ENCODE assay signal across 8 cellular contexts in the genomic region with DNA sequence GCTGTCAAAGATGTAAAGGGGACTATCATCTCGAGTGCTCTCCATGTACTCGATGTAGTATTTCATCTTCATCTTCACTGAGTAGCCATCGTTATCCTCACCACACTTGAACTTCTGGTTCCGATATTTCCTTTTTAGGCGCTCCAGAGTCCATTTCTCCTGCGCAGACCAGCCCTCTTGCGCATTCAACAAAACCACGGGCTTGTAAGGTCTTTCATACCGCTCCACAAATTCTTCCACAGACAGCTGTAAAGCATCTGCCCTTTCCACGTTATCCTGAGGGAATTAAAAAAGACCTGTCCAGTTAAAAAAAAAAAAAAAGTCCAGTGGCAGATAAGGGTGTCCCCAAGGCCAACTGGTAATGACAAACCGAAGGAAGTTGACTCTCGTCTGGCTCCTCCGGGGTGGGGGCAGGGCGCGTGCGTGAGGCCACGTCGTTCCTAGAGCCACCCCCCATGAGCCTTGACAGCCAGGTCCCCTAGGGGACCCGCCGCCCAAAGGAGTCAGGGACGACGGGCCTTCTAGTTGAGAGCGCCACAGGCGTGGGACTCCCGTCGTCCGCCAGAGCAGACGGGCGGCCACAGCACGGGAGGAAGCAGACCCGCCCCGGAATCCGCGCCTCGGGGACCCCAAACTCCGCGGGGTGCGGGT. TPM values are rescaled to one million over a fixed set of nuclear protein-coding genes. Genes with fewer than 3 reads are reported as not detected.
DNase-seq lines count a peak whose midpoint lies in the region; ATAC-seq, FAIRE-seq and TF ChIP-seq lines count a peak whose summit lies in the region.

No MANE protein-coding gene starts in this region.

- POLR2A ChIA-PET in A549 (lab: Yijun Ruan, JAX) = interaction anchor here (0.6 to 3.8 kb wide), 6 partner anchors 9 to 313 kb away, joined by 3 to 12 read pairs (median 6); a partner anchor contains a TSS

- TF ChIP-seq POLR2A in A549 (IDR thresholded peaks at IDR 0.05; ENCODE audit: low read length) (no peak), vagina (IDR thresholded peaks at IDR 0.05) (no peak)

- H3K79me2 ChIP-seq in parathyroid adenoma = peaks cover 49% of the 10 kb centered on the region

- no peaks in the 10 kb centered on the region for H3K27me3 ChIP-seq in SJSA1 (replicated peaks)
- H3K27me3 ChIP-seq in parathyroid adenoma (ENCODE audit: control insufficient read depth, insufficient read depth, low read length) = no peaks in the 10 kb centered on the region
- H3K27me3 ChIP-seq in vagina = no peaks in the 10 kb centered on the region

- H3K27me3 Mint-ChIP-seq in activated naive CD4-positive, alpha-beta T cell treated with anti-CD3 and anti-CD28 coated beads for 36 hours (ENCODE audit: low read depth) = no peaks in the 10 kb centered on the region

- DNase-seq in A549 (ENCODE audit: low read depth in 1 of 2, low spot score in 1 of 2) = peak; percentile 58 to 71
- peak in 1 of 2 experiments; percentile 76 for DNase-seq in SJSA1 (ENCODE audit: low read depth in 1 of 2, low spot score in 2 of 2)
- DNase-seq in activated naive CD4-positive, alpha-beta T cell treated with anti-CD3 and anti-CD28 coated beads for 36 hours = peak; percentile 81
- DNase-seq in Right ventricle myocardium inferior (ENCODE audit: missing footprints) = peak; percentile 88
- no peak for DNase-seq in vagina (ENCODE audit: extremely low spot score in 2 of 2)

- no peak for TF ChIP-seq RAD21 in A549 (conservative IDR thresholded peaks at IDR 0.05 in 1 of 2, IDR thresholded peaks at IDR 0.05 in 1 of 2)

- ATAC-seq in A549 (peak; percentile 35 to 47; a peak in 5 of 6 replicates), GM18517 (IDR thresholded peaks at IDR 0.05; ENCODE audit: unreplicated experiment) (peak; percentile 7), HG03095 (IDR thresholded peaks at IDR 0.05; ENCODE audit: unreplicated experiment) (peak; percentile 26), Right ventricle myocardium inferior (peak; percentile 47)

- 3% methylated on average over 23 of the region's 38 CpGs for WGBS in A549 (ENCODE audit: missing lambda C conversion rate)

- peak overlapping the region; percentile 78 for H3K27ac Mint-ChIP-seq in activated naive CD4-positive, alpha-beta T cell treated with anti-CD3 and anti-CD28 coated beads for 36 hours

- CTCF ChIA-PET in A549 (lab: Yijun Ruan, JAX) = interaction anchor here (0.6 to 26.0 kb wide), 10 partner anchors 9 to 344 kb away, joined by 3 to 456 read pairs (median 4); a partner anchor contains a TSS
- CTCF ChIA-PET in activated naive CD4-positive, alpha-beta T cell treated with anti-CD3 and anti-CD28 coated beads for 36 hours (lab: Charles Lee) = interaction anchor here (0.7 to 2.9 kb wide), 5 partner anchors 11 to 166 kb away, joined by 3 to 25 read pairs (median 3); no protein-coding TSS in a partner anchor

- TF ChIP-seq EP300 in A549 (IDR thresholded peaks at IDR 0.05) = no peak

- H3K4me1 ChIP-seq in A549 (peaks cover 17% of the 10 kb centered on the region), SJSA1 (replicated peaks) (peaks cover 21% of the 10 kb centered on the region), parathyroid adenoma (peaks cover 11% of the 10 kb centered on the region), vagina (peaks cover 56% of the 10 kb centered on the region)

- TF ChIP-seq CTCF in A549 (IDR thresholded peaks at IDR 0.05) (no peak), parathyroid adenoma (IDR thresholded peaks at IDR 0.05) (no peak), vagina (IDR thresholded peaks at IDR 0.05) (no peak)

- H3K36me3 ChIP-seq in SJSA1 = peaks cover 83% of the 10 kb centered on the region
- no peaks in the 10 kb centered on the region for H3K36me3 ChIP-seq in parathyroid adenoma (ENCODE audit: control insufficient read depth, insufficient read depth, low read length)
- peaks cover 0 to 50% of the 10 kb centered on the region in 2 donors for H3K36me3 ChIP-seq in vagina

- H3K9me3 Mint-ChIP-seq in activated naive CD4-positive, alpha-beta T cell treated with anti-CD3 and anti-CD28 coated beads for 36 hours = no peaks in the 10 kb centered on the region

- H3K4me2 ChIP-seq in A549 (peak overlapping the region; percentile 90), parathyroid adenoma (ENCODE audit: low read length) (peak overlapping the region; percentile 80)

- peaks cover 64% of the 10 kb centered on the region for H3K4me1 Mint-ChIP-seq in activated naive CD4-positive, alpha-beta T cell treated with anti-CD3 and anti-CD28 coated beads for 36 hours (ENCODE audit: low read depth)

- H3K9ac ChIP-seq in parathyroid adenoma = peak overlapping the region; percentile 86

- H3K4me3 ChIP-seq in A549 (peak overlapping the region; percentile 97), SJSA1 (peak overlapping the region; percentile 94), parathyroid adenoma (ENCODE audit: low read depth, low read length) (peak overlapping the region; percentile 80), vagina (peak overlapping the region; percentile 80 to 95)

- H3K36me3 Mint-ChIP-seq in activated naive CD4-positive, alpha-beta T cell treated with anti-CD3 and anti-CD28 coated beads for 36 hours (ENCODE audit: low read depth) = peaks cover 59% of the 10 kb centered on the region

- peak overlapping the region; percentile 96 for H3K4me3 Mint-ChIP-seq in activated naive CD4-positive, alpha-beta T cell treated with anti-CD3 and anti-CD28 coated beads for 36 hours

- no peaks in the 10 kb centered on the region for H3K9me3 ChIP-seq in A549
- no peaks in the 10 kb centered on the region for H3K9me3 ChIP-seq in SJSA1 (replicated peaks)
- no peaks in the 10 kb centered on the region for H3K9me3 ChIP-seq in parathyroid adenoma (ENCODE audit: control insufficient read depth, low read length)
- H3K9me3 ChIP-seq in vagina = no peaks in the 10 kb centered on the region

- H2AFZ ChIP-seq in parathyroid adenoma = peak overlapping the region; percentile 80

- intact Hi-C loops in activated naive CD4-positive, alpha-beta T cell treated with anti-CD3 and anti-CD28 coated beads for 36 hours (cut with micrococcal nuclease) = loop anchor here (1.0 to 5.0 kb wide), 7 partner anchors 12 to 415 kb away; a partner anchor contains a TSS
- intact Hi-C loops in Right ventricle myocardium inferior (cut with DNase I) (loop anchor here (1.0 kb wide), 1 partner anchor 12 kb away; a partner anchor contains a TSS), vagina (cut with DNase I) (no loop called here)

- H3K27ac ChIP-seq in A549 (peak overlapping the region; percentile 93 to 99), SJSA1 (peak overlapping the region; percentile 99), parathyroid adenoma (peak overlapping the region; percentile 87), vagina (peak overlapping the region; percentile 99)

- no peak for FAIRE-seq in A549 (lab: Jason Lieb, UNC)

RNA-seq across cellular contexts. Expression of a gene that starts 0.7 kb away (rescaled TPM):
- polyA plus RNA-seq in A549 (2011; rRNA removed) = 17.5 and 23.0 TPM in 2 replicates
- polyA plus RNA-seq in A549 (2012; cell fraction: cytosol; rRNA removed) = 29.8 and 31.6 TPM in 2 replicates
- polyA plus RNA-seq in A549 (2012; cell fraction: nucleus; rRNA removed) = 38.6 and 43.7 TPM in 2 replicates
- 44.5 to 55.3 TPM (median 53.3 TPM) in 3 replicates for polyA plus RNA-seq in A549 (2017; fragmentation: RNase III; extraction: RNeasy Plus Mini Kit Qiagen cat#74134 plus additional on column Dnase treatment)
- 16.0 and 23.1 TPM in 2 replicates for polyA minus RNA-seq in A549 (2011; rRNA and poly(A)+ RNA removed)
- 48.4 and 97.4 TPM in 2 replicates for total RNA-seq in SJSA1 (2014; rRNA removed; shearing (Covaris generic))
- 10 to 100 TPM; 33.0 to 33.6 TPM for total RNA-seq in activated naive CD4-positive, alpha-beta T cell treated with anti-CD3 and anti-CD28 coated beads for 36 hours
- 62.8 TPM for total RNA-seq in Right ventricle myocardium inferior
- total RNA-seq in vagina = 28.0 TPM

RNA-seq across cellular contexts. Expression of a gene that starts 0.9 kb away (rescaled TPM):
- polyA plus RNA-seq in A549 (2011; rRNA removed) (120 and 138 TPM in 2 replicates), A549 (2017; fragmentation: RNase III; extraction: RNeasy Plus Mini Kit Qiagen cat#74134 plus additional on column Dnase treatment) (64.6 to 67.2 TPM (median 64.9 TPM) in 3 replicates)
- polyA plus RNA-seq in A549 (2012; cell fraction: cytosol; rRNA removed) = 59.6 and 69.2 TPM in 2 replicates
- 52.8 and 61.7 TPM in 2 replicates for polyA plus RNA-seq in A549 (2012; cell fraction: nucleus; rRNA removed)
- 22.2 and 33.0 TPM in 2 replicates for polyA minus RNA-seq in A549 (2011; rRNA and poly(A)+ RNA removed)
- 52.3 and 59.4 TPM in 2 replicates for total RNA-seq in SJSA1 (2014; rRNA removed; shearing (Covaris generic))
- 10 to 100 TPM; 18.9 to 20.0 TPM for total RNA-seq in activated naive CD4-positive, alpha-beta T cell treated with anti-CD3 and anti-CD28 coated beads for 36 hours
- total RNA-seq in Right ventricle myocardium inferior (17.3 TPM), vagina (20.9 TPM)

RNA-seq across cellular contexts. Expression of a gene that starts 11.4 kb away (rescaled TPM):
- 348 and 412 TPM in 2 replicates for polyA plus RNA-seq in A549 (2011; rRNA removed)
- 457 and 705 TPM in 2 replicates for polyA plus RNA-seq in A549 (2012; cell fraction: cytosol; rRNA removed)
- 1,115 and 2,236 TPM in 2 replicates for polyA plus RNA-seq in A549 (2012; cell fraction: nucleus; rRNA removed)
- 338 to 342 TPM (median 340 TPM) in 3 replicates for polyA plus RNA-seq in A549 (2017; fragmentation: RNase III; extraction: RNeasy Plus Mini Kit Qiagen cat#74134 plus additional on column Dnase treatment)
- polyA minus RNA-seq in A549 (2011; rRNA and poly(A)+ RNA removed) = 111 and 119 TPM in 2 replicates
- total RNA-seq in SJSA1 (2014; rRNA removed; shearing (Covaris generic)) = 376 and 384 TPM in 2 replicates
- 100 to 1,000 TPM; 241 to 263 TPM for total RNA-seq in activated naive CD4-positive, alpha-beta T cell treated with anti-CD3 and anti-CD28 coated beads for 36 hours
- total RNA-seq in Right ventricle myocardium inferior = 74.0 TPM
- total RNA-seq in vagina = 413 TPM

RNA-seq across cellular contexts. Expression of a gene that starts 12.2 kb away (rescaled TPM):
- polyA plus RNA-seq in A549 (2011; rRNA removed) (26.0 and 30.0 TPM in 2 replicates), A549 (2017; fragmentation: RNase III; extraction: RNeasy Plus Mini Kit Qiagen cat#74134 plus additional on column Dnase treatment) (17.4 to 18.2 TPM (median 17.5 TPM) in 3 replicates)
- 11.3 and 13.8 TPM in 2 replicates for polyA plus RNA-seq in A549 (2012; cell fraction: cytosol; rRNA removed)
- 22.0 and 27.9 TPM in 2 replicates for polyA plus RNA-seq in A549 (2012; cell fraction: nucleus; rRNA removed)
- polyA minus RNA-seq in A549 (2011; rRNA and poly(A)+ RNA removed) = 19.6 and 24.8 TPM in 2 replicates
- 21.5 and 37.3 TPM in 2 replicates for total RNA-seq in SJSA1 (2014; rRNA removed; shearing (Covaris generic))
- total RNA-seq in activated naive CD4-positive, alpha-beta T cell treated with anti-CD3 and anti-CD28 coated beads for 36 hours = 10 to 100 TPM; 15.0 to 15.8 TPM
- total RNA-seq in Right ventricle myocardium inferior (20.8 TPM), vagina (24.1 TPM)

RNA-seq across cellular contexts. Expression of a gene that starts 14.9 kb away (rescaled TPM):
- polyA plus RNA-seq in A549 (2011; rRNA removed) = 47.8 and 80.1 TPM in 2 replicates
- polyA plus RNA-seq in A549 (2012; cell fraction: cytosol; rRNA removed) = 23.0 and 30.3 TPM in 2 replicates
- polyA plus RNA-seq in A549 (2012; cell fraction: nucleus; rRNA removed) = 7.5 and 12.8 TPM in 2 replicates
- 48.6 to 59.2 TPM (median 57.2 TPM) in 3 replicates for polyA plus RNA-seq in A549 (2017; fragmentation: RNase III; extraction: RNeasy Plus Mini Kit Qiagen cat#74134 plus additional on column Dnase treatment)
- 20.3 and 22.2 TPM in 2 replicates for polyA minus RNA-seq in A549 (2011; rRNA and poly(A)+ RNA removed)
- 362 and 546 TPM in 2 replicates for total RNA-seq in SJSA1 (2014; rRNA removed; shearing (Covaris generic))
- 1 to 10 TPM; 3.8 to 4.2 TPM for total RNA-seq in activated naive CD4-positive, alpha-beta T cell treated with anti-CD3 and anti-CD28 coated beads for 36 hours
- total RNA-seq in Right ventricle myocardium inferior = 375 TPM
- total RNA-seq in vagina = 114 TPM

Comparison
In these comparisons a context has a peak if more than half of its experiments do, and no peak if none do; other contexts are left out.
1. DNase-seq: peak in A549 (2 of 2), activated naive CD4-positive, alpha-beta T cell treated with anti-CD3 and anti-CD28 coated beads for 36 hours (single experiment) and Right ventricle myocardium inferior (single experiment); none in vagina (0 of 2).
2. Peak in every context shown above with its lines, with median percentiles within 50 percentile points of each other: ATAC-seq, H3K27ac ChIP-seq and H3K4me3 ChIP-seq.